1 cellular context compared by ENCODE assay signal in the genomic region with DNA sequence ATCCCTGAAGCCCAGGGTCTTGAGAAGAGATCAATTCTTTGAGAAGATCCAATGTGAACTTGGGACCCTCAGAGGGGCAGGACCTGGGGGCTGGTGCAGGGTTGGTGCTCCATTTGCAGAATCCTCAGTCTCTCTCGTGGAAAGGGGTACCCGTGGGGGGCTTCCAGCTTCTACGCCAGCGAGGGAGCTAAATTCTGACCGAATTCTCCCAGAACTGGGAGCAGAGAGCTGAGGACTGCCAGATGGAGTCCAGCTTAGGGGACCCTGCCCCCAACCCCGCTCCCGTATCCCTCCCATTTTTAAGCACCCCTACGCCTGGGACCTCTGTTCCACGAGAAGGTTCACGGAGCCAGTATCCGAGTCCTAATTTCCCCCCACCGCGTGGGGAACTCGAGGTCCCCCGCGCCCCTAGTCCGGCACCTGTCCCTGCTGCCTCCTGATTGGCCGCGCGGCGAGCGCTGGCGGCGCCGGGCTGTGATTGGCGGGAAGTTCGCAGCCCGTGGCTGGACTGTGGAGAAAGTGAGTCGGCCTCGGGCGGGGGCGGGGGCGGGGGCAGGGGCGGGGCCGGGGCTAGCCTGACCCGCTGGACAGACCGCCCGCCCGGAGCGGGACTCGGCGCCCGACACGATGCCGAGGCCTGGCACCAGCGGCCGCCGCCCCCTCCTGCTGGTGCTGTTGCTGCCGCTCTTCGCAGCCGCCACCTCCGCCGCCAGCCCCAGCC.
TF ChIP-seq lines count a peak whose summit lies in the region.

No MANE protein-coding gene starts in this region.

TF ChIP-seq in K562, 482 proteins besides CTCF, POLR2A, EP300 and RAD21 (continued from another document and continues in another):
- TF ChIP-seq, protein P1, sequence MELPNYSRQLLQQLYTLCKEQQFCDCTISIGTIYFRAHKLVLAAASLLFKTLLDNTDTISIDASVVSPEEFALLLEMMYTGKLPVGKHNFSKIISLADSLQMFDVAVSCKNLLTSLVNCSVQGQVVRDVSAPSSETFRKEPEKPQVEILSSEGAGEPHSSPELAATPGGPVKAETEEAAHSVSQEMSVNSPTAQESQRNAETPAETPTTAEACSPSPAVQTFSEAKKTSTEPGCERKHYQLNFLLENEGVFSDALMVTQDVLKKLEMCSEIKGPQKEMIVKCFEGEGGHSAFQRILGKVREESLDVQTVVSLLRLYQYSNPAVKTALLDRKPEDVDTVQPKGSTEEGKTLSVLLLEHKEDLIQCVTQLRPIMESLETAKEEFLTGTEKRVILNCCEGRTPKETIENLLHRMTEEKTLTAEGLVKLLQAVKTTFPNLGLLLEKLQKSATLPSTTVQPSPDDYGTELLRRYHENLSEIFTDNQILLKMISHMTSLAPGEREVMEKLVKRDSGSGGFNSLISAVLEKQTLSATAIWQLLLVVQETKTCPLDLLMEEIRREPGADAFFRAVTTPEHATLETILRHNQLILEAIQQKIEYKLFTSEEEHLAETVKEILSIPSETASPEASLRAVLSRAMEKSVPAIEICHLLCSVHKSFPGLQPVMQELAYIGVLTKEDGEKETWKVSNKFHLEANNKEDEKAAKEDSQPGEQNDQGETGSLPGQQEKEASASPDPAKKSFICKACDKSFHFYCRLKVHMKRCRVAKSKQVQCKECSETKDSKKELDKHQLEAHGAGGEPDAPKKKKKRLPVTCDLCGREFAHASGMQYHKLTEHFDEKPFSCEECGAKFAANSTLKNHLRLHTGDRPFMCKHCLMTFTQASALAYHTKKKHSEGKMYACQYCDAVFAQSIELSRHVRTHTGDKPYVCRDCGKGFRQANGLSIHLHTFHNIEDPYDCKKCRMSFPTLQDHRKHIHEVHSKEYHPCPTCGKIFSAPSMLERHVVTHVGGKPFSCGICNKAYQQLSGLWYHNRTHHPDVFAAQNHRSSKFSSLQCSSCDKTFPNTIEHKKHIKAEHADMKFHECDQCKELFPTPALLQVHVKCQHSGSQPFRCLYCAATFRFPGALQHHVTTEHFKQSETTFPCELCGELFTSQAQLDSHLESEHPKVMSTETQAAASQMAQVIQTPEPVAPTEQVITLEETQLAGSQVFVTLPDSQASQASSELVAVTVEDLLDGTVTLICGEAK (IDR thresholded peaks at IDR 0.05): no peak
- TF ChIP-seq, protein P1 (CRISPR knock-in tag; IDR thresholded peaks at IDR 0.05): no peak
- 0 out of 2 replicates have a peak, but pooled peaks have one; percentile 23 for TF ChIP-seq DIDO1 (tag; IDR thresholded peaks at IDR 0.05; ENCODE audit: low read depth)
- TF ChIP-seq HMGN3 (IDR thresholded peaks at IDR 0.05; ENCODE audit: borderline replicate concordance, extremely low read depth, insufficient read length, low read depth, low read length): peak; percentile 84
- TF ChIP-seq, protein P2, sequence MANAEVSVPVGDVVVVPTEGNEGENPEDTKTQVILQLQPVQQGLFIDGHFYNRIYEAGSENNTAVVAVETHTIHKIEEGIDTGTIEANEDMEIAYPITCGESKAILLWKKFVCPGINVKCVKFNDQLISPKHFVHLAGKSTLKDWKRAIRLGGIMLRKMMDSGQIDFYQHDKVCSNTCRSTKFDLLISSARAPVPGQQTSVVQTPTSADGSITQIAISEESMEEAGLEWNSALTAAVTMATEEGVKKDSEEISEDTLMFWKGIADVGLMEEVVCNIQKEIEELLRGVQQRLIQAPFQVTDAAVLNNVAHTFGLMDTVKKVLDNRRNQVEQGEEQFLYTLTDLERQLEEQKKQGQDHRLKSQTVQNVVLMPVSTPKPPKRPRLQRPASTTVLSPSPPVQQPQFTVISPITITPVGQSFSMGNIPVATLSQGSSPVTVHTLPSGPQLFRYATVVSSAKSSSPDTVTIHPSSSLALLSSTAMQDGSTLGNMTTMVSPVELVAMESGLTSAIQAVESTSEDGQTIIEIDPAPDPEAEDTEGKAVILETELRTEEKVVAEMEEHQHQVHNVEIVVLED (CRISPR knock-in tag; IDR thresholded peaks at IDR 0.05): no peak
- TF ChIP-seq, protein P3, sequence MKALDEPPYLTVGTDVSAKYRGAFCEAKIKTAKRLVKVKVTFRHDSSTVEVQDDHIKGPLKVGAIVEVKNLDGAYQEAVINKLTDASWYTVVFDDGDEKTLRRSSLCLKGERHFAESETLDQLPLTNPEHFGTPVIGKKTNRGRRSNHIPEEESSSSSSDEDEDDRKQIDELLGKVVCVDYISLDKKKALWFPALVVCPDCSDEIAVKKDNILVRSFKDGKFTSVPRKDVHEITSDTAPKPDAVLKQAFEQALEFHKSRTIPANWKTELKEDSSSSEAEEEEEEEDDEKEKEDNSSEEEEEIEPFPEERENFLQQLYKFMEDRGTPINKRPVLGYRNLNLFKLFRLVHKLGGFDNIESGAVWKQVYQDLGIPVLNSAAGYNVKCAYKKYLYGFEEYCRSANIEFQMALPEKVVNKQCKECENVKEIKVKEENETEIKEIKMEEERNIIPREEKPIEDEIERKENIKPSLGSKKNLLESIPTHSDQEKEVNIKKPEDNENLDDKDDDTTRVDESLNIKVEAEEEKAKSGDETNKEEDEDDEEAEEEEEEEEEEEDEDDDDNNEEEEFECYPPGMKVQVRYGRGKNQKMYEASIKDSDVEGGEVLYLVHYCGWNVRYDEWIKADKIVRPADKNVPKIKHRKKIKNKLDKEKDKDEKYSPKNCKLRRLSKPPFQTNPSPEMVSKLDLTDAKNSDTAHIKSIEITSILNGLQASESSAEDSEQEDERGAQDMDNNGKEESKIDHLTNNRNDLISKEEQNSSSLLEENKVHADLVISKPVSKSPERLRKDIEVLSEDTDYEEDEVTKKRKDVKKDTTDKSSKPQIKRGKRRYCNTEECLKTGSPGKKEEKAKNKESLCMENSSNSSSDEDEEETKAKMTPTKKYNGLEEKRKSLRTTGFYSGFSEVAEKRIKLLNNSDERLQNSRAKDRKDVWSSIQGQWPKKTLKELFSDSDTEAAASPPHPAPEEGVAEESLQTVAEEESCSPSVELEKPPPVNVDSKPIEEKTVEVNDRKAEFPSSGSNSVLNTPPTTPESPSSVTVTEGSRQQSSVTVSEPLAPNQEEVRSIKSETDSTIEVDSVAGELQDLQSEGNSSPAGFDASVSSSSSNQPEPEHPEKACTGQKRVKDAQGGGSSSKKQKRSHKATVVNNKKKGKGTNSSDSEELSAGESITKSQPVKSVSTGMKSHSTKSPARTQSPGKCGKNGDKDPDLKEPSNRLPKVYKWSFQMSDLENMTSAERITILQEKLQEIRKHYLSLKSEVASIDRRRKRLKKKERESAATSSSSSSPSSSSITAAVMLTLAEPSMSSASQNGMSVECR (CRISPR knock-in tag; IDR thresholded peaks at IDR 0.05): peak; percentile 32; the same call in 1 of the 2 replicates
- peak; percentile 45; the same call in 1 of the 2 replicates for TF ChIP-seq ZBTB7A (IDR thresholded peaks at IDR 0.05; ENCODE audit: borderline replicate concordance, control insufficient read depth, low read depth, low read length)
- TF ChIP-seq, protein P4, sequence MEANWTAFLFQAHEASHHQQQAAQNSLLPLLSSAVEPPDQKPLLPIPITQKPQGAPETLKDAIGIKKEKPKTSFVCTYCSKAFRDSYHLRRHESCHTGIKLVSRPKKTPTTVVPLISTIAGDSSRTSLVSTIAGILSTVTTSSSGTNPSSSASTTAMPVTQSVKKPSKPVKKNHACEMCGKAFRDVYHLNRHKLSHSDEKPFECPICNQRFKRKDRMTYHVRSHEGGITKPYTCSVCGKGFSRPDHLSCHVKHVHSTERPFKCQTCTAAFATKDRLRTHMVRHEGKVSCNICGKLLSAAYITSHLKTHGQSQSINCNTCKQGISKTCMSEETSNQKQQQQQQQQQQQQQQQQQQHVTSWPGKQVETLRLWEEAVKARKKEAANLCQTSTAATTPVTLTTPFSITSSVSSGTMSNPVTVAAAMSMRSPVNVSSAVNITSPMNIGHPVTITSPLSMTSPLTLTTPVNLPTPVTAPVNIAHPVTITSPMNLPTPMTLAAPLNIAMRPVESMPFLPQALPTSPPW (CRISPR knock-in tag; IDR thresholded peaks at IDR 0.05): peak; percentile 86
- TF ChIP-seq, protein P5, sequence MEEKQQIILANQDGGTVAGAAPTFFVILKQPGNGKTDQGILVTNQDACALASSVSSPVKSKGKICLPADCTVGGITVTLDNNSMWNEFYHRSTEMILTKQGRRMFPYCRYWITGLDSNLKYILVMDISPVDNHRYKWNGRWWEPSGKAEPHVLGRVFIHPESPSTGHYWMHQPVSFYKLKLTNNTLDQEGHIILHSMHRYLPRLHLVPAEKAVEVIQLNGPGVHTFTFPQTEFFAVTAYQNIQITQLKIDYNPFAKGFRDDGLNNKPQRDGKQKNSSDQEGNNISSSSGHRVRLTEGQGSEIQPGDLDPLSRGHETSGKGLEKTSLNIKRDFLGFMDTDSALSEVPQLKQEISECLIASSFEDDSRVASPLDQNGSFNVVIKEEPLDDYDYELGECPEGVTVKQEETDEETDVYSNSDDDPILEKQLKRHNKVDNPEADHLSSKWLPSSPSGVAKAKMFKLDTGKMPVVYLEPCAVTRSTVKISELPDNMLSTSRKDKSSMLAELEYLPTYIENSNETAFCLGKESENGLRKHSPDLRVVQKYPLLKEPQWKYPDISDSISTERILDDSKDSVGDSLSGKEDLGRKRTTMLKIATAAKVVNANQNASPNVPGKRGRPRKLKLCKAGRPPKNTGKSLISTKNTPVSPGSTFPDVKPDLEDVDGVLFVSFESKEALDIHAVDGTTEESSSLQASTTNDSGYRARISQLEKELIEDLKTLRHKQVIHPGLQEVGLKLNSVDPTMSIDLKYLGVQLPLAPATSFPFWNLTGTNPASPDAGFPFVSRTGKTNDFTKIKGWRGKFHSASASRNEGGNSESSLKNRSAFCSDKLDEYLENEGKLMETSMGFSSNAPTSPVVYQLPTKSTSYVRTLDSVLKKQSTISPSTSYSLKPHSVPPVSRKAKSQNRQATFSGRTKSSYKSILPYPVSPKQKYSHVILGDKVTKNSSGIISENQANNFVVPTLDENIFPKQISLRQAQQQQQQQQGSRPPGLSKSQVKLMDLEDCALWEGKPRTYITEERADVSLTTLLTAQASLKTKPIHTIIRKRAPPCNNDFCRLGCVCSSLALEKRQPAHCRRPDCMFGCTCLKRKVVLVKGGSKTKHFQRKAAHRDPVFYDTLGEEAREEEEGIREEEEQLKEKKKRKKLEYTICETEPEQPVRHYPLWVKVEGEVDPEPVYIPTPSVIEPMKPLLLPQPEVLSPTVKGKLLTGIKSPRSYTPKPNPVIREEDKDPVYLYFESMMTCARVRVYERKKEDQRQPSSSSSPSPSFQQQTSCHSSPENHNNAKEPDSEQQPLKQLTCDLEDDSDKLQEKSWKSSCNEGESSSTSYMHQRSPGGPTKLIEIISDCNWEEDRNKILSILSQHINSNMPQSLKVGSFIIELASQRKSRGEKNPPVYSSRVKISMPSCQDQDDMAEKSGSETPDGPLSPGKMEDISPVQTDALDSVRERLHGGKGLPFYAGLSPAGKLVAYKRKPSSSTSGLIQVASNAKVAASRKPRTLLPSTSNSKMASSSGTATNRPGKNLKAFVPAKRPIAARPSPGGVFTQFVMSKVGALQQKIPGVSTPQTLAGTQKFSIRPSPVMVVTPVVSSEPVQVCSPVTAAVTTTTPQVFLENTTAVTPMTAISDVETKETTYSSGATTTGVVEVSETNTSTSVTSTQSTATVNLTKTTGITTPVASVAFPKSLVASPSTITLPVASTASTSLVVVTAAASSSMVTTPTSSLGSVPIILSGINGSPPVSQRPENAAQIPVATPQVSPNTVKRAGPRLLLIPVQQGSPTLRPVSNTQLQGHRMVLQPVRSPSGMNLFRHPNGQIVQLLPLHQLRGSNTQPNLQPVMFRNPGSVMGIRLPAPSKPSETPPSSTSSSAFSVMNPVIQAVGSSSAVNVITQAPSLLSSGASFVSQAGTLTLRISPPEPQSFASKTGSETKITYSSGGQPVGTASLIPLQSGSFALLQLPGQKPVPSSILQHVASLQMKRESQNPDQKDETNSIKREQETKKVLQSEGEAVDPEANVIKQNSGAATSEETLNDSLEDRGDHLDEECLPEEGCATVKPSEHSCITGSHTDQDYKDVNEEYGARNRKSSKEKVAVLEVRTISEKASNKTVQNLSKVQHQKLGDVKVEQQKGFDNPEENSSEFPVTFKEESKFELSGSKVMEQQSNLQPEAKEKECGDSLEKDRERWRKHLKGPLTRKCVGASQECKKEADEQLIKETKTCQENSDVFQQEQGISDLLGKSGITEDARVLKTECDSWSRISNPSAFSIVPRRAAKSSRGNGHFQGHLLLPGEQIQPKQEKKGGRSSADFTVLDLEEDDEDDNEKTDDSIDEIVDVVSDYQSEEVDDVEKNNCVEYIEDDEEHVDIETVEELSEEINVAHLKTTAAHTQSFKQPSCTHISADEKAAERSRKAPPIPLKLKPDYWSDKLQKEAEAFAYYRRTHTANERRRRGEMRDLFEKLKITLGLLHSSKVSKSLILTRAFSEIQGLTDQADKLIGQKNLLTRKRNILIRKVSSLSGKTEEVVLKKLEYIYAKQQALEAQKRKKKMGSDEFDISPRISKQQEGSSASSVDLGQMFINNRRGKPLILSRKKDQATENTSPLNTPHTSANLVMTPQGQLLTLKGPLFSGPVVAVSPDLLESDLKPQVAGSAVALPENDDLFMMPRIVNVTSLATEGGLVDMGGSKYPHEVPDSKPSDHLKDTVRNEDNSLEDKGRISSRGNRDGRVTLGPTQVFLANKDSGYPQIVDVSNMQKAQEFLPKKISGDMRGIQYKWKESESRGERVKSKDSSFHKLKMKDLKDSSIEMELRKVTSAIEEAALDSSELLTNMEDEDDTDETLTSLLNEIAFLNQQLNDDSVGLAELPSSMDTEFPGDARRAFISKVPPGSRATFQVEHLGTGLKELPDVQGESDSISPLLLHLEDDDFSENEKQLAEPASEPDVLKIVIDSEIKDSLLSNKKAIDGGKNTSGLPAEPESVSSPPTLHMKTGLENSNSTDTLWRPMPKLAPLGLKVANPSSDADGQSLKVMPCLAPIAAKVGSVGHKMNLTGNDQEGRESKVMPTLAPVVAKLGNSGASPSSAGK (IDR thresholded peaks at IDR 0.05): peak; percentile 99
- TF ChIP-seq RBM39 (optimal IDR thresholded peaks at IDR 0.05; ENCODE audit: low read depth, low read length): no peak
- TF ChIP-seq FOSL1 (tag; conservative IDR thresholded peaks at IDR 0.05): peak; percentile 87
- peak; percentile 42 for TF ChIP-seq ASH1L (IDR thresholded peaks at IDR 0.05; ENCODE audit: borderline replicate concordance, low read depth, partially characterized antibody)
